12 cellular contexts compared by ENCODE assay signal in the genomic region with DNA sequence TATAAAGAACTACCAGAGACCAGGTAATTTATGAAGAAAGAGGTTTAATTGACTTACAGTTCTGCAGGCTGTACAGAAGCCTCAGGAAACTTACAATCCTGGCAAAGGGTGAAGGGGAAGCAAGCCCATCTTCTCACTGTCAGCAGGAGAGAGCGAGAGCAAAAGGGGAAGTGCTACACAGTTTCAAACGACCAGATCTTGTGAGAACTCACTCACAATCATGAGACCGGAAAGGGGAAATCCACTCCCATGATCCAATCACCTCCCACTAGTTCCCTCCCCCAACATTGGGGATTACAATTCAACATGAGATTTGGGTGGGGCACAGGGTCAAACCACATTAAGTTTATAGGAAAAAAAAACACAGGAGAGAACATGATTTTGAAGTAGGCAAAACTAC.
A peak's percentile ranks its signal among the peaks of the same experiment; 100 is the strongest.
DNase-seq lines count a peak whose midpoint lies in the region; ATAC-seq and TF ChIP-seq lines count a peak whose summit lies in the region.
"Had no signal": no experiment of that assay in that cellular context is flagged by ENCODE, and none has a peak within 500 bp of the region (broad histone marks: within the 10 kb centered on the region; RNA-seq: fewer than 3 reads in every experiment).

No MANE protein-coding gene starts in this region.

- WGBS in esophagus muscularis mucosa, result 38% methylated on average over 3 of the region's 3 CpGs

- no peak overlapping the region for H3K4me3 ChIP-seq in esophagus muscularis mucosa

- TF ChIP-seq EP300 in esophagus muscularis mucosa (IDR thresholded peaks at IDR 0.05), result no peak

- H3K9me3 ChIP-seq in esophagus muscularis mucosa, result peaks cover 0 to 6% (median 3%) of the 10 kb centered on the region in 4 donors

- H3K4me1 ChIP-seq in esophagus muscularis mucosa, result no peaks in the 10 kb centered on the region

- H3K4me3 Mint-ChIP-seq in dendritic cell treated with granulocyte-macrophage colony-stimulating factor and Interleukin-4, amounts not matched to agents 40 ng/mL and 50 ng/mL, for 4 days, result no peak overlapping the region
- H3K4me3 Mint-ChIP-seq: activated T-helper 1 cell treated with anti-CD3 and anti-CD28 coated beads, Interleukin-12 subunit alpha, Interleukin-12 subunit beta, Interleukin-2, Interleukin-4 antibody, amounts not matched to agents 30 ng/mL and 10 ng/mL and 1 ng/mL, durations not matched to agents 14 hours and 24 hours and 36 hours; T-helper 17 cell had no signal

- H3K9me3 Mint-ChIP-seq in dendritic cell treated with granulocyte-macrophage colony-stimulating factor and Interleukin-4, amounts not matched to agents 40 ng/mL and 50 ng/mL, for 4 days, result peaks cover 35% of the 10 kb centered on the region

- H3K27ac ChIP-seq in esophagus muscularis mucosa (replicated peaks in 1 of 4), result no peak overlapping the region

- peaks cover 2% of the 10 kb centered on the region for H3K27me3 Mint-ChIP-seq in dendritic cell treated with granulocyte-macrophage colony-stimulating factor and Interleukin-4, amounts not matched to agents 40 ng/mL and 50 ng/mL, for 4 days

- peaks cover 6% of the 10 kb centered on the region for H3K4me1 Mint-ChIP-seq in dendritic cell treated with granulocyte-macrophage colony-stimulating factor and Interleukin-4, amounts not matched to agents 40 ng/mL and 50 ng/mL, for 4 days (ENCODE audit: low read depth)

- no peaks in the 10 kb centered on the region for H3K36me3 Mint-ChIP-seq in dendritic cell treated with granulocyte-macrophage colony-stimulating factor and Interleukin-4, amounts not matched to agents 40 ng/mL and 50 ng/mL, for 4 days (ENCODE audit: low read depth)

- ATAC-seq in GM21447 (IDR thresholded peaks at IDR 0.05; ENCODE audit: unreplicated experiment) (peak; percentile 85), HG03565 (IDR thresholded peaks at IDR 0.05; ENCODE audit: unreplicated experiment) (peak; percentile 60)
- ATAC-seq: sciatic nerve, T-helper 17 cell had no signal

- H3K36me3 ChIP-seq in esophagus muscularis mucosa, result no peaks in the 10 kb centered on the region

- TF ChIP-seq CTCF in GM10266 (IDR thresholded peaks at IDR 0.05; ENCODE audit: control insufficient read depth, insufficient read depth, low read depth, missing control alignments) (no peak), esophagus muscularis mucosa (IDR thresholded peaks at IDR 0.05) (no peak)

- H3K27ac Mint-ChIP-seq in dendritic cell treated with granulocyte-macrophage colony-stimulating factor and Interleukin-4, amounts not matched to agents 40 ng/mL and 50 ng/mL, for 4 days, result peak overlapping the region; percentile 28
- H3K27ac Mint-ChIP-seq: activated T-helper 1 cell treated with anti-CD3 and anti-CD28 coated beads, Interleukin-12 subunit alpha, Interleukin-12 subunit beta, Interleukin-2, Interleukin-4 antibody, amounts not matched to agents 30 ng/mL and 10 ng/mL and 1 ng/mL, durations not matched to agents 14 hours and 24 hours and 36 hours; T-helper 17 cell had no signal

- H3K27me3 ChIP-seq in esophagus muscularis mucosa, result peaks cover 0 to 43% (median 0%) of the 10 kb centered on the region in 4 donors

- intact Hi-C loops in dendritic cell treated with granulocyte-macrophage colony-stimulating factor and Interleukin-4, amounts not matched to agents 40 ng/mL and 50 ng/mL, for 4 days (cut with micrococcal nuclease), result no loop called here
- intact Hi-C loops in esophagus muscularis mucosa (cut with DNase I), result no loop called here

- peak; percentile 40 for DNase-seq in GM10266 (ENCODE audit: extremely low spot score)
- DNase-seq in esophagus muscularis mucosa (ENCODE audit: extremely low spot score), result no peak
- no peak for DNase-seq in kidney glomerular epithelial cell (lab: John Stamatoyannopoulos, UW)
- no peak for DNase-seq in germinal center (ENCODE audit: low spot score)
- no peak for DNase-seq in stimulated activated CD4-positive, alpha-beta T cell treated with anti-CD3 and anti-CD28 coated beads, Interleukin-1b, Interleukin-23, amount 100 ng/mL, for 48 hours
- DNase-seq: mesendoderm, T-helper 17 cell had no signal

- TF ChIP-seq POLR2A in esophagus muscularis mucosa (IDR thresholded peaks at IDR 0.05; ENCODE audit: low read depth), result no peak
